In genomic region chr19:51440846-51441409, GRCh38 we compare ENCODE assay signal across 10 cellular contexts. TPM values are rescaled to one million over a fixed set of nuclear protein-coding genes. Genes with fewer than 3 reads are reported as not detected.
DNase-seq lines count a peak whose midpoint lies in the region; ATAC-seq and TF ChIP-seq lines count a peak whose summit lies in the region.
"Had no signal": no experiment of that assay in that cellular context is flagged by ENCODE, and none has a peak within 500 bp of the region (broad histone marks: within the 10 kb centered on the region; RNA-seq: fewer than 3 reads in every experiment).

No MANE protein-coding gene starts in this region.

- H3K36me3 Mint-ChIP-seq in effector memory CD8-positive, alpha-beta T cell (ENCODE audit: insufficient read depth), result peaks cover 4% of the 10 kb centered on the region

- peaks cover 28 to 39% of the 10 kb centered on the region in 2 donors for H3K4me1 Mint-ChIP-seq in effector memory CD8-positive, alpha-beta T cell (ENCODE audit: low read depth in 2 of 2)

- peak overlapping the region; percentile 81 to 90 for H3K27ac Mint-ChIP-seq in effector memory CD8-positive, alpha-beta T cell

- DNase-seq in GM23248 (peak; percentile 35), gastrocnemius medialis (no peak), SIG-M5 (lab: John Stamatoyannopoulos, UW) (no peak), NCI-H748 treated with DMSO at 0.1 percent for 48 hours (lab: John Stamatoyannopoulos, UW) (no peak), iPS-NIHi11 (ENCODE audit: low spot score) (no peak)
- DNase-seq in activated CD4-positive, CD25-positive, alpha-beta regulatory T cell treated with anti-CD3 and anti-CD28 coated beads, Interleukin-2, amount 50 U/mL, for 72 hours, result peak; percentile 58
- peak; percentile 9 to 24 (median 16) for DNase-seq in effector memory CD8-positive, alpha-beta T cell
- DNase-seq in stimulated activated CD8-positive, alpha-beta memory T cell treated with anti-CD3 and anti-CD28 coated beads, Interleukin-15, amount 100 ng/mL, for 4 hours (ENCODE audit: low read depth in 2 of 2), result peak; percentile 47 to 70

- no peak overlapping the region for H2AFZ ChIP-seq in GM23248

- no peak for TF ChIP-seq CTCF in gastrocnemius medialis (IDR thresholded peaks at IDR 0.05 in 4 of 5, conservative IDR thresholded peaks at IDR 0.05 in 1 of 5)

- no peaks in the 10 kb centered on the region for H3K9me2 ChIP-seq in GM23248 (ENCODE audit: insufficient read depth)

- H3K27me3 ChIP-seq in GM23248 (replicated peaks; ENCODE audit: insufficient read depth) (no peaks in the 10 kb centered on the region; the same call in 1 of the 2 replicates), gastrocnemius medialis (peaks cover 0 to 6% (median 2%) of the 10 kb centered on the region in 3 donors)
- H3K27me3 ChIP-seq: SJSA1 had no signal

- no peaks in the 10 kb centered on the region for H3K9me3 Mint-ChIP-seq in effector memory CD8-positive, alpha-beta T cell

- intact Hi-C loops in gastrocnemius medialis (cut with DNase I; ENCODE audit: low total_unique reads), result no loop called here

- TF ChIP-seq POLR2A in gastrocnemius medialis (IDR thresholded peaks at IDR 0.05), result no peak

- no peaks in the 10 kb centered on the region for H3K79me2 ChIP-seq in GM23248 (ENCODE audit: insufficient read depth)

- no peak overlapping the region for H3K4me3 ChIP-seq in GM23248
- H3K4me3 ChIP-seq in gastrocnemius medialis, result no peak overlapping the region

- in situ Hi-C loops in GM23248 (cut with MboI) (no loop called here), gastrocnemius medialis (cut with MboI; ENCODE audit: low sequenced_read_pairs in 4 of 4) (no loop called here)

- peak; percentile 14 for ATAC-seq in effector memory CD8-positive, alpha-beta T cell (replicated peaks)
- no peak for ATAC-seq in gastrocnemius medialis

- no peak overlapping the region for H3K4me2 ChIP-seq in GM23248 (ENCODE audit: unreplicated experiment)

- no peak overlapping the region for H3K27ac ChIP-seq in GM23248
- no peak overlapping the region for H3K27ac ChIP-seq in gastrocnemius medialis
- H3K27ac ChIP-seq: SJSA1 had no signal

- no peak overlapping the region for H3K9ac ChIP-seq in GM23248

- H3K4me1 ChIP-seq in GM23248 (ENCODE audit: insufficient read depth) (no peaks in the 10 kb centered on the region), gastrocnemius medialis (no peaks in the 10 kb centered on the region)

- peaks cover 8 to 26% of the 10 kb centered on the region in 2 donors for H3K27me3 Mint-ChIP-seq in effector memory CD8-positive, alpha-beta T cell

- H4K20me1 ChIP-seq in GM23248 (ENCODE audit: insufficient read depth), result no peaks in the 10 kb centered on the region

- H3K9me3 ChIP-seq in GM23248 (ENCODE audit: low read depth) (no peaks in the 10 kb centered on the region), gastrocnemius medialis (no peaks in the 10 kb centered on the region)
- H3K9me3 ChIP-seq: SJSA1 had no signal

- no peaks in the 10 kb centered on the region for H3F3A ChIP-seq in GM23248 (ENCODE audit: insufficient read depth)

- WGBS in GM23248 (ENCODE audit: low coverage in 1 of 2, low lambda C conversion rate in 2 of 2, missing lambda C conversion rate in 2 of 2), 2 experiments, result 23 to 27% methylated on average over 11 of the region's 11 CpGs

- H3K36me3 ChIP-seq in GM23248 (ENCODE audit: low read depth) (no peaks in the 10 kb centered on the region), gastrocnemius medialis (no peaks in the 10 kb centered on the region)
- H3K36me3 ChIP-seq: SJSA1 had no signal

- H3K4me3 Mint-ChIP-seq in effector memory CD8-positive, alpha-beta T cell, result peak overlapping the region; percentile 74 to 76

RNA-seq across cellular contexts. Expression of gene SIGLEC8, which starts 17.3 kb away (rescaled TPM):
- total RNA-seq in GM23248 (2014; rRNA removed; shearing (Covaris generic)), result not detected in 2 replicates
- polyA plus RNA-seq in GM23248 (2016; fragmentation: Nextera tagmentation; extraction: Ambion mirVana), result not detected in 2 replicates
- under 1 TPM in 1 of 4 donors, not detected in 3; 0.13 TPM for total RNA-seq in gastrocnemius medialis
- total RNA-seq: SJSA1 had no signal

RNA-seq across cellular contexts. Expression of gene SIGLEC10, which starts 23.5 kb away (rescaled TPM):
- not detected in 2 replicates for total RNA-seq in GM23248 (2014; rRNA removed; shearing (Covaris generic))
- not detected in 2 replicates for polyA plus RNA-seq in GM23248 (2016; fragmentation: Nextera tagmentation; extraction: Ambion mirVana)
- total RNA-seq in gastrocnemius medialis, result 1 to 10 TPM in 1 of 4 donors, under 1 TPM in 2, not detected in 1; 0.87 to 1.3 (median 0.98) TPM
- total RNA-seq: SJSA1 had no signal

RNA-seq across cellular contexts. Expression of gene CEACAM18, which starts 37.4 kb away (rescaled TPM):
- total RNA-seq in GM23248 (2014; rRNA removed; shearing (Covaris generic)), result not detected in 2 replicates
- polyA plus RNA-seq in GM23248 (2016; fragmentation: Nextera tagmentation; extraction: Ambion mirVana), result not detected in 2 replicates
- total RNA-seq in gastrocnemius medialis, result not detected
- total RNA-seq: lower leg skin, SJSA1 had no signal

RNA-seq across cellular contexts. Expression of gene C19orf84, which starts 50.5 kb away (rescaled TPM):
- not detected in 2 replicates for total RNA-seq in GM23248 (2014; rRNA removed; shearing (Covaris generic))
- not detected in 2 replicates for polyA plus RNA-seq in GM23248 (2016; fragmentation: Nextera tagmentation; extraction: Ambion mirVana)
- not detected for total RNA-seq in gastrocnemius medialis
- total RNA-seq: lower leg skin, SJSA1 had no signal

RNA-seq across cellular contexts. Expression of gene LIM2, which starts 53.2 kb away (rescaled TPM):
- total RNA-seq in GM23248 (2014; rRNA removed; shearing (Covaris generic)), result not detected in 2 replicates
- not detected in 2 replicates for polyA plus RNA-seq in GM23248 (2016; fragmentation: Nextera tagmentation; extraction: Ambion mirVana)
- not detected for total RNA-seq in gastrocnemius medialis
- total RNA-seq: lower leg skin, SJSA1 had no signal

Comparison
In these comparisons a context has a peak if more than half of its experiments do, and no peak if none do; other contexts are left out.
1. DNase-seq: peak in GM23248 (single experiment), activated CD4-positive, CD25-positive, alpha-beta regulatory T cell treated with anti-CD3 and anti-CD28 coated beads, Interleukin-2, amount 50 U/mL, for 72 hours (single experiment), effector memory CD8-positive, alpha-beta T cell (3 of 3) and stimulated activated CD8-positive, alpha-beta memory T cell treated with anti-CD3 and anti-CD28 coated beads, Interleukin-15, amount 100 ng/mL, for 4 hours (2 of 2); none in gastrocnemius medialis (0 of 2), SIG-M5 (single experiment), NCI-H748 treated with DMSO at 0.1 percent for 48 hours (single experiment) and iPS-NIHi11 (single experiment).